ENCODE assay signal across 8 cellular contexts in genomic region chr17:66542183-66542966, GRCh38.
DNase-seq lines count a peak whose midpoint lies in the region; ATAC-seq and TF ChIP-seq lines count a peak whose summit lies in the region.

No MANE protein-coding gene starts in this region.

- H3K27me3 ChIP-seq in heart left ventricle: no peaks in the 10 kb centered on the region

- intact Hi-C loops in heart left ventricle (cut with DNase I) (no loop called here), Right ventricle myocardium superior (cut with DNase I) (no loop called here)

- H3K4me1 ChIP-seq in heart left ventricle: peaks cover 0 to 33% (median 19%) of the 10 kb centered on the region in 12 donors

- H3K4me3 ChIP-seq in heart left ventricle (no peak overlapping the region), SK-N-MC (peak overlapping the region; percentile 45)

- no peak overlapping the region for H3K9ac ChIP-seq in SK-N-MC (ENCODE audit: insufficient read length)

- no peak for TF ChIP-seq CTCF in heart left ventricle (IDR thresholded peaks at IDR 0.05)

- TF ChIP-seq POLR2A in heart left ventricle (IDR thresholded peaks at IDR 0.05): no peak

- DNase-seq in heart left ventricle (no peak), Right ventricle myocardium superior (no peak), SK-N-MC (ENCODE audit: low read depth, low spot score) (no peak), iris pigment epithelial cell (ENCODE audit: low read depth) (peak; percentile 88), iPS-NIHi11 (ENCODE audit: low spot score) (no peak), NCI-H524 treated with DMSO at 0.1 percent for 48 hours (lab: John Stamatoyannopoulos, UW) (no peak), NCI-H510A (lab: John Stamatoyannopoulos, UW) (no peak)

- H3K9me3 ChIP-seq in heart left ventricle (peaks cover 0 to 14% (median 0%) of the 10 kb centered on the region in 12 donors), SK-N-MC (ENCODE audit: low read depth, low read length) (no peaks in the 10 kb centered on the region)

- H3K27ac ChIP-seq in heart left ventricle: peak overlapping the region in 7 of 12 donors; percentile 3 to 74 (median 37)
- peak overlapping the region; percentile 92 for H3K27ac ChIP-seq in SK-N-MC

- no peaks in the 10 kb centered on the region for H3K36me3 ChIP-seq in heart left ventricle
- peaks cover 6% of the 10 kb centered on the region; the same call in 1 of the 2 replicates for H3K36me3 ChIP-seq in SK-N-MC (ENCODE audit: insufficient read depth, low read length)

- peak in 2 of 4 donors; percentile 34 to 50 for ATAC-seq in heart left ventricle
- ATAC-seq in Right ventricle myocardium superior (ENCODE audit: poor library complexity): no peak
- peak; percentile 96 for ATAC-seq in HG02938 (IDR thresholded peaks at IDR 0.05; ENCODE audit: unreplicated experiment)

- WGBS in heart left ventricle, 4 donors: 45 to 54% (median 48%) methylated on average over 4 of the region's 4 CpGs
